ENCODE assay signal across 13 cellular contexts in the genomic region with DNA sequence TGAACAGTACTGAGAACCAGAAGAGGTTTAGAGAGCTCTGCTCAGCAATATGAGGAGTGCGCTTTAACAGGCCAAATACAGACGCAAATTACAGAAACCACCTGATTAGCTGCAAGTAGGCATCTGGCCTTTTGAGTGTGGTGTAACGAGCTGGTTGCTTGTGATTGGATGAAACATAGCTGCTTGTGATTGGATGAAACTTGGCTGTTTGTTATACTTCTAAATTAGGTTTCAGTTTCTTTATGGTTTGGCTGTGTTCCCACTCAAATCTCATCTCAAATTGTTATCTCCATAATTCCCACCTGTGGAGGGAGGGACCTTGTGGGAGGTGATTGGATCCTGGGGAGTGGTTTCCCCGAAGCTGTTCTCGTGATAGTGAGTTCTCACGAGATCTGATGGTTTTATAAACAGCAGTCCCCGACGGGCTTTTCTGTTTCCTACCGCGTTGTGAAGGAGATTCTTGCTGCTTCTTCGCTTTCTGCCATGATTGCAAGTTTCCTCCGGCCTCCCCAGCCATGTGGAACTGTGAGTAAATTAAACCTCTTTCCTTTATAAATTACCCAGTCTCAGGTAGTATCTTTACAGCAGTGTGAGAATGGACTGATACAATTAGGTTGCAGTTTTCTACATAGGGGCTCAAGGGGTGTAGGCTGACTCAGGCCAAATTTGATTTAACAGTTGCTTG.
DNase-seq lines count a peak whose midpoint lies in the region; ATAC-seq and TF ChIP-seq lines count a peak whose summit lies in the region.
"Had no signal": no experiment of that assay in that cellular context is flagged by ENCODE, and none has a peak within 500 bp of the region (broad histone marks: within the 10 kb centered on the region; RNA-seq: fewer than 3 reads in every experiment).

No MANE protein-coding gene starts in this region.

- no peaks in the 10 kb centered on the region for H3K36me3 ChIP-seq in Loucy (ENCODE audit: insufficient read depth, low read length)
- no peaks in the 10 kb centered on the region for H3K36me3 ChIP-seq in PC-9 (ENCODE audit: low read depth)
- H3K36me3 ChIP-seq in liver (ENCODE audit: control insufficient read depth in 4 of 4, insufficient read depth in 3 of 4, low read depth in 1 of 4, low read length in 3 of 4): no peaks in the 10 kb centered on the region

- no peaks in the 10 kb centered on the region for H3K27me3 Mint-ChIP-seq in activated T-cell treated with anti-CD3 and anti-CD28 coated beads, Interleukin-2, amount 50 U/mL, for 24 hours
- H3K27me3 Mint-ChIP-seq: naive thymus-derived CD4-positive, alpha-beta T cell had no signal

- no peak overlapping the region for H3K27ac Mint-ChIP-seq in activated T-cell treated with anti-CD3 and anti-CD28 coated beads, Interleukin-2, amount 50 U/mL, for 24 hours
- H3K27ac Mint-ChIP-seq: CD8-positive, alpha-beta T cell; naive thymus-derived CD4-positive, alpha-beta T cell had no signal

- no peak for TF ChIP-seq RAD21 in liver (IDR thresholded peaks at IDR 0.05)

- H4K20me1 ChIP-seq in Loucy (ENCODE audit: insufficient read depth, low read length, poor library complexity, severe bottlenecking) (no peaks in the 10 kb centered on the region), PC-9 (ENCODE audit: insufficient read depth) (no peaks in the 10 kb centered on the region)

- intact Hi-C loops in PC-9 (cut with micrococcal nuclease; ENCODE audit: unreplicated experiment): no loop called here

- H3K79me2 ChIP-seq in Loucy (ENCODE audit: insufficient read depth, low read length) (no peaks in the 10 kb centered on the region), PC-9 (ENCODE audit: low read depth) (no peaks in the 10 kb centered on the region)

- H2AFZ ChIP-seq in Loucy (ENCODE audit: low read length): no peak overlapping the region; the same call in 1 of the 2 replicates
- peak overlapping the region; percentile 50; the same call in 1 of the 2 replicates for H2AFZ ChIP-seq in PC-9

- H3K4me2 ChIP-seq in Loucy (ENCODE audit: low read depth, low read length, poor library complexity, severe bottlenecking) (peak overlapping the region; percentile 17), PC-9 (peak overlapping the region; percentile 30)

- no peak for TF ChIP-seq CTCF in Loucy (conservative IDR thresholded peaks at IDR 0.05; ENCODE audit: low read length)
- no peak for TF ChIP-seq CTCF in PC-9 (conservative IDR thresholded peaks at IDR 0.05)
- no peak for TF ChIP-seq CTCF in liver (IDR thresholded peaks at IDR 0.05; ENCODE audit: low read depth, low read length, missing input control)

- H3K9ac ChIP-seq in Loucy (ENCODE audit: low read depth, low read length, poor library complexity, severe bottlenecking): no peak overlapping the region
- no peak overlapping the region for H3K9ac ChIP-seq in liver (ENCODE audit: low read depth in 1 of 2, low read length in 2 of 2)

- H3K9me3 ChIP-seq in Loucy (ENCODE audit: insufficient read depth, low read depth, low read length) (no peaks in the 10 kb centered on the region), PC-9 (ENCODE audit: insufficient read depth, low read depth) (0 out of 2 replicates have a peak, but pooled peaks cover 3% of the 10 kb centered on the region), liver (ENCODE audit: control insufficient read depth in 4 of 4, low read length in 3 of 4) (peaks cover 0 to 7% (median 0%) of the 10 kb centered on the region in 4 donors)

- H3K4me1 ChIP-seq in Loucy (ENCODE audit: insufficient read depth, low read length, poor library complexity, severe bottlenecking) (no peaks in the 10 kb centered on the region), PC-9 (replicated peaks; ENCODE audit: insufficient read depth) (no peaks in the 10 kb centered on the region), liver (ENCODE audit: control insufficient read depth in 4 of 4, insufficient read depth in 4 of 4, low read length in 3 of 4) (no peaks in the 10 kb centered on the region)

- no peak overlapping the region for H3K4me3 Mint-ChIP-seq in activated T-cell treated with anti-CD3 and anti-CD28 coated beads, Interleukin-2, amount 50 U/mL, for 24 hours
- H3K4me3 Mint-ChIP-seq: CD8-positive, alpha-beta T cell had no signal

- no peaks in the 10 kb centered on the region for H3K9me3 Mint-ChIP-seq in activated T-cell treated with anti-CD3 and anti-CD28 coated beads, Interleukin-2, amount 50 U/mL, for 24 hours

- H3K4me3 ChIP-seq in Loucy (ENCODE audit: low read length, poor library complexity, severe bottlenecking) (no peak overlapping the region), PC-9 (peak overlapping the region; percentile 34; the same call in 1 of the 2 replicates), liver (ENCODE audit: low read depth in 1 of 3, low read length in 3 of 3) (no peak overlapping the region)

- no TSS peak for BruUV-seq in PC-9 (replicated peaks; lab: Mats Ljungman, UMichigan)

- no peak overlapping the region for H3K27ac ChIP-seq in PC-9
- no peak overlapping the region for H3K27ac ChIP-seq in liver (ENCODE audit: low read depth in 1 of 2, low read length in 2 of 2)
- H3K27ac ChIP-seq: RWPE1 had no signal

- H3K36me3 Mint-ChIP-seq in activated T-cell treated with anti-CD3 and anti-CD28 coated beads, Interleukin-2, amount 50 U/mL, for 24 hours (ENCODE audit: low read depth): no peaks in the 10 kb centered on the region
- H3K36me3 Mint-ChIP-seq: CD8-positive, alpha-beta T cell; naive thymus-derived CD4-positive, alpha-beta T cell had no signal

- 85% methylated on average over 12 of the region's 12 CpGs for WGBS in liver

- DNase-seq in PC-9 (peak in 1 of 2 experiments; percentile 18), ureter (ENCODE audit: low spot score) (no peak)
- DNase-seq in activated T-cell treated with anti-CD3 and anti-CD28 coated beads, Interleukin-2, amount 50 U/mL, for 24 hours: no peak
- DNase-seq: CD8-positive, alpha-beta T cell; glutamatergic neuron; right cardiac atrium had no signal

- no peaks in the 10 kb centered on the region for H3K9me2 ChIP-seq in Loucy (replicated peaks; ENCODE audit: low read depth, low read length)
- H3K9me2 ChIP-seq in PC-9 (ENCODE audit: insufficient read depth): no peaks in the 10 kb centered on the region

- H3K4me1 Mint-ChIP-seq in activated T-cell treated with anti-CD3 and anti-CD28 coated beads, Interleukin-2, amount 50 U/mL, for 24 hours (ENCODE audit: low read depth): no peaks in the 10 kb centered on the region
- H3K4me1 Mint-ChIP-seq: naive thymus-derived CD4-positive, alpha-beta T cell had no signal

- POLR2A ChIA-PET in PC-9 (lab: Charles Lee; ENCODE audit: unreplicated experiment): no interaction called here

- CTCF ChIA-PET in PC-9 (lab: Charles Lee): no interaction called here

- H3K27me3 ChIP-seq in Loucy (ENCODE audit: insufficient read depth, low read length, poor library complexity, severe bottlenecking) (no peaks in the 10 kb centered on the region), PC-9 (ENCODE audit: insufficient read depth, low read depth) (no peaks in the 10 kb centered on the region), liver (ENCODE audit: control insufficient read depth in 4 of 4, insufficient read depth in 4 of 4, low read length in 3 of 4) (no peaks in the 10 kb centered on the region)

- H3F3A ChIP-seq in Loucy (ENCODE audit: low read depth): no peaks in the 10 kb centered on the region
- H3F3A ChIP-seq in PC-9 (ENCODE audit: insufficient read depth, low read depth): no peaks in the 10 kb centered on the region

- ATAC-seq in GM18858 (IDR thresholded peaks at IDR 0.05; ENCODE audit: unreplicated experiment) (peak; percentile 59), GM21717 (IDR thresholded peaks at IDR 0.05; ENCODE audit: unreplicated experiment) (no peak), HG02884 (IDR thresholded peaks at IDR 0.05; ENCODE audit: unreplicated experiment) (no peak)
- ATAC-seq: CD8-positive, alpha-beta T cell; naive thymus-derived CD4-positive, alpha-beta T cell; right cardiac atrium had no signal

TF ChIP-seq in liver, 16 proteins besides CTCF, POLR2A, EP300 and RAD21:
- TF ChIP-seq JUND (IDR thresholded peaks at IDR 0.05): no peak
- TF ChIP-seq, protein P1, sequence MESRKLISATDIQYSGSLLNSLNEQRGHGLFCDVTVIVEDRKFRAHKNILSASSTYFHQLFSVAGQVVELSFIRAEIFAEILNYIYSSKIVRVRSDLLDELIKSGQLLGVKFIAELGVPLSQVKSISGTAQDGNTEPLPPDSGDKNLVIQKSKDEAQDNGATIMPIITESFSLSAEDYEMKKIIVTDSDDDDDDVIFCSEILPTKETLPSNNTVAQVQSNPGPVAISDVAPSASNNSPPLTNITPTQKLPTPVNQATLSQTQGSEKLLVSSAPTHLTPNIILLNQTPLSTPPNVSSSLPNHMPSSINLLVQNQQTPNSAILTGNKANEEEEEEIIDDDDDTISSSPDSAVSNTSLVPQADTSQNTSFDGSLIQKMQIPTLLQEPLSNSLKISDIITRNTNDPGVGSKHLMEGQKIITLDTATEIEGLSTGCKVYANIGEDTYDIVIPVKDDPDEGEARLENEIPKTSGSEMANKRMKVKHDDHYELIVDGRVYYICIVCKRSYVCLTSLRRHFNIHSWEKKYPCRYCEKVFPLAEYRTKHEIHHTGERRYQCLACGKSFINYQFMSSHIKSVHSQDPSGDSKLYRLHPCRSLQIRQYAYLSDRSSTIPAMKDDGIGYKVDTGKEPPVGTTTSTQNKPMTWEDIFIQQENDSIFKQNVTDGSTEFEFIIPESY (IDR thresholded peaks at IDR 0.05): peak; percentile 55
